1 cellular context compared by ENCODE assay signal in the genomic region with DNA sequence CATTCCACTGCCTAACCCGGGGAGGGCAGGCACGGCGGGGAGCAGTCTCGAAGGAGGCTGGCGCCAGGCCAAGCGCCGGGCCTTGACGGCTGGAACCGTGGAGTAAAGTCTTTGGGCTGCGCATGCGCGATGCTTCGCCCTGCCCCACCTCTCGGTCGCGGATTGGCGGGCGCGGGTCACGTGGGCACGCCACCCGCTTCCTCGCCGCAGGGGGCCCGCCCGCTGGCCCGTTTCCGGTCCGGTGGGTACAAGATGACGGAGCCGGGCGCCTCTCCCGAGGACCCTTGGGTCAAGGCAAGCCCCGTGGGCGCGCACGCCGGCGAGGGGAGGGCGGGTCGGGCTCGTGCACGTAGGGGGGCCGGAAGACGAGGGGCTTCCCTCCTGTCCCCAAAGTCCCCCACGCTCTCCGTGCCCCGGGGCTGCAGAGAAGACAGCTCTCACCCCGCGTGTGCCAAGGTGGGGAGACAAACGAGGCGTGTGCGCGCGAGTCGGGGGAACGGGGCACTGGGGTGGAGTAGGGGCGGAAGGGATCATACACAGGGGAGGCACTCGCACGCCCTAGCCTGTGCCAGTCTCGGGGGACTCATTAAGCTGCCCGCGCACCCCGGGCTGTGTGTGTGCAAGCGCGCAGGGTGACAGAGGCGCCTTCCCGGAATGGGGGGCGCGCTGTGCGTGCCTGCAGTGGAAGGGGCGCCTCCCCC.
TF ChIP-seq lines count a peak whose summit lies in the region.

Gene MLX, plus strand, starts transcription at position 228 of the 701 bp plus-strand sequence. Its CDS starts 25 bp downstream, at position 253.

TF ChIP-seq in HepG2, 621 proteins besides CTCF, POLR2A, EP300 and RAD21 (continued from another document and continues in another):
- TF ChIP-seq, protein P1, sequence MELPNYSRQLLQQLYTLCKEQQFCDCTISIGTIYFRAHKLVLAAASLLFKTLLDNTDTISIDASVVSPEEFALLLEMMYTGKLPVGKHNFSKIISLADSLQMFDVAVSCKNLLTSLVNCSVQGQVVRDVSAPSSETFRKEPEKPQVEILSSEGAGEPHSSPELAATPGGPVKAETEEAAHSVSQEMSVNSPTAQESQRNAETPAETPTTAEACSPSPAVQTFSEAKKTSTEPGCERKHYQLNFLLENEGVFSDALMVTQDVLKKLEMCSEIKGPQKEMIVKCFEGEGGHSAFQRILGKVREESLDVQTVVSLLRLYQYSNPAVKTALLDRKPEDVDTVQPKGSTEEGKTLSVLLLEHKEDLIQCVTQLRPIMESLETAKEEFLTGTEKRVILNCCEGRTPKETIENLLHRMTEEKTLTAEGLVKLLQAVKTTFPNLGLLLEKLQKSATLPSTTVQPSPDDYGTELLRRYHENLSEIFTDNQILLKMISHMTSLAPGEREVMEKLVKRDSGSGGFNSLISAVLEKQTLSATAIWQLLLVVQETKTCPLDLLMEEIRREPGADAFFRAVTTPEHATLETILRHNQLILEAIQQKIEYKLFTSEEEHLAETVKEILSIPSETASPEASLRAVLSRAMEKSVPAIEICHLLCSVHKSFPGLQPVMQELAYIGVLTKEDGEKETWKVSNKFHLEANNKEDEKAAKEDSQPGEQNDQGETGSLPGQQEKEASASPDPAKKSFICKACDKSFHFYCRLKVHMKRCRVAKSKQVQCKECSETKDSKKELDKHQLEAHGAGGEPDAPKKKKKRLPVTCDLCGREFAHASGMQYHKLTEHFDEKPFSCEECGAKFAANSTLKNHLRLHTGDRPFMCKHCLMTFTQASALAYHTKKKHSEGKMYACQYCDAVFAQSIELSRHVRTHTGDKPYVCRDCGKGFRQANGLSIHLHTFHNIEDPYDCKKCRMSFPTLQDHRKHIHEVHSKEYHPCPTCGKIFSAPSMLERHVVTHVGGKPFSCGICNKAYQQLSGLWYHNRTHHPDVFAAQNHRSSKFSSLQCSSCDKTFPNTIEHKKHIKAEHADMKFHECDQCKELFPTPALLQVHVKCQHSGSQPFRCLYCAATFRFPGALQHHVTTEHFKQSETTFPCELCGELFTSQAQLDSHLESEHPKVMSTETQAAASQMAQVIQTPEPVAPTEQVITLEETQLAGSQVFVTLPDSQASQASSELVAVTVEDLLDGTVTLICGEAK (IDR thresholded peaks at IDR 0.05) = no peak
- TF ChIP-seq, protein P1 (CRISPR knock-in tag; IDR thresholded peaks at IDR 0.05) = peak; percentile 82
- TF ChIP-seq ZNF780A (CRISPR knock-in tag; IDR thresholded peaks at IDR 0.05) (no peak), FOXC1 (CRISPR knock-in tag; IDR thresholded peaks at IDR 0.05; ENCODE audit: borderline replicate concordance) (peak; percentile 97), SMYD3 (CRISPR knock-in tag; IDR thresholded peaks at IDR 0.05) (peak; percentile 98), ZFAT (CRISPR knock-in tag; conservative IDR thresholded peaks at IDR 0.05) (0 out of 2 replicates have a peak, but pooled peaks have one; percentile 0), ZNF501 (CRISPR knock-in tag; IDR thresholded peaks at IDR 0.05) (peak; percentile 93), NFKBIZ (CRISPR knock-in tag; IDR thresholded peaks at IDR 0.05) (peak; percentile 42; the same call in 1 of the 2 replicates), ZNF747 (CRISPR knock-in tag; IDR thresholded peaks at IDR 0.05; ENCODE audit: borderline replicate concordance) (peak; percentile 95), JUNB (CRISPR knock-in tag; IDR thresholded peaks at IDR 0.05; ENCODE audit: borderline replicate concordance) (no peak), ISL2 (CRISPR knock-in tag; IDR thresholded peaks at IDR 0.05) (peak; percentile 55; the same call in 1 of the 2 replicates), PAF1 (CRISPR knock-in tag; IDR thresholded peaks at IDR 0.05) (0 out of 2 replicates have a peak, but pooled peaks have one; percentile 48), MAZ (IDR thresholded peaks at IDR 0.05; ENCODE audit: borderline replicate concordance, low read depth, low read length) (peak; percentile 3; the same call in 1 of the 2 replicates), MAZ (CRISPR knock-in tag; IDR thresholded peaks at IDR 0.05; ENCODE audit: low read depth) (peak; percentile 92), ZNF788 (CRISPR knock-in tag; IDR thresholded peaks at IDR 0.05; ENCODE audit: borderline replicate concordance) (peak; percentile 76; the same call in 1 of the 2 replicates), ZNF784 (CRISPR knock-in tag; IDR thresholded peaks at IDR 0.05; ENCODE audit: borderline replicate concordance) (peak; percentile 90; the same call in 1 of the 2 replicates), TARDBP (CRISPR knock-in tag; IDR thresholded peaks at IDR 0.05) (peak; percentile 99), MLX (CRISPR knock-in tag; IDR thresholded peaks at IDR 0.05) (peak; percentile 65), ZNF331 (CRISPR knock-in tag; IDR thresholded peaks at IDR 0.05) (0 out of 2 replicates have a peak, but pooled peaks have one; percentile 35), EED (CRISPR knock-in tag; IDR thresholded peaks at IDR 0.05) (peak; percentile 41; the same call in 1 of the 2 replicates), POGZ (CRISPR knock-in tag; IDR thresholded peaks at IDR 0.05) (peak; percentile 84), MATR3 (CRISPR knock-in tag; IDR thresholded peaks at IDR 0.05) (no peak), FOXP4 (CRISPR knock-in tag; IDR thresholded peaks at IDR 0.05) (peak; percentile 58), CSRNP2 (CRISPR knock-in tag; conservative IDR thresholded peaks at IDR 0.05; ENCODE audit: low read depth) (no peak), NFYC (CRISPR knock-in tag; IDR thresholded peaks at IDR 0.05) (peak; percentile 95), HNRNPH1 (optimal IDR thresholded peaks at IDR 0.05; ENCODE audit: low read depth, low read length) (no peak), SNAPC5 (CRISPR knock-in tag; IDR thresholded peaks at IDR 0.05; ENCODE audit: borderline replicate concordance) (peak; percentile 85; the same call in 1 of the 2 replicates), KDM1A (CRISPR knock-in tag; IDR thresholded peaks at IDR 0.05) (no peak), TCF7 (IDR thresholded peaks at IDR 0.05; ENCODE audit: low read depth) (no peak), ZNF383 (CRISPR knock-in tag; IDR thresholded peaks at IDR 0.05; ENCODE audit: borderline replicate concordance) (0 out of 2 replicates have a peak, but pooled peaks have one; percentile 78), TRIM24 (CRISPR knock-in tag; IDR thresholded peaks at IDR 0.05) (no peak), MAF1 (CRISPR knock-in tag; IDR thresholded peaks at IDR 0.05; ENCODE audit: borderline replicate concordance) (no peak), ZNF672 (CRISPR knock-in tag; IDR thresholded peaks at IDR 0.05) (no peak), ZFP37 (CRISPR knock-in tag; IDR thresholded peaks at IDR 0.05; ENCODE audit: borderline replicate concordance) (peak; percentile 10; the same call in 1 of the 2 replicates)
- TF ChIP-seq, protein P2, sequence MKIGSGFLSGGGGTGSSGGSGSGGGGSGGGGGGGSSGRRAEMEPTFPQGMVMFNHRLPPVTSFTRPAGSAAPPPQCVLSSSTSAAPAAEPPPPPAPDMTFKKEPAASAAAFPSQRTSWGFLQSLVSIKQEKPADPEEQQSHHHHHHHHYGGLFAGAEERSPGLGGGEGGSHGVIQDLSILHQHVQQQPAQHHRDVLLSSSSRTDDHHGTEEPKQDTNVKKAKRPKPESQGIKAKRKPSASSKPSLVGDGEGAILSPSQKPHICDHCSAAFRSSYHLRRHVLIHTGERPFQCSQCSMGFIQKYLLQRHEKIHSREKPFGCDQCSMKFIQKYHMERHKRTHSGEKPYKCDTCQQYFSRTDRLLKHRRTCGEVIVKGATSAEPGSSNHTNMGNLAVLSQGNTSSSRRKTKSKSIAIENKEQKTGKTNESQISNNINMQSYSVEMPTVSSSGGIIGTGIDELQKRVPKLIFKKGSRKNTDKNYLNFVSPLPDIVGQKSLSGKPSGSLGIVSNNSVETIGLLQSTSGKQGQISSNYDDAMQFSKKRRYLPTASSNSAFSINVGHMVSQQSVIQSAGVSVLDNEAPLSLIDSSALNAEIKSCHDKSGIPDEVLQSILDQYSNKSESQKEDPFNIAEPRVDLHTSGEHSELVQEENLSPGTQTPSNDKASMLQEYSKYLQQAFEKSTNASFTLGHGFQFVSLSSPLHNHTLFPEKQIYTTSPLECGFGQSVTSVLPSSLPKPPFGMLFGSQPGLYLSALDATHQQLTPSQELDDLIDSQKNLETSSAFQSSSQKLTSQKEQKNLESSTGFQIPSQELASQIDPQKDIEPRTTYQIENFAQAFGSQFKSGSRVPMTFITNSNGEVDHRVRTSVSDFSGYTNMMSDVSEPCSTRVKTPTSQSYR (CRISPR knock-in tag; IDR thresholded peaks at IDR 0.05; ENCODE audit: borderline replicate concordance) = peak; percentile 17; the same call in 1 of the 2 replicates
- TF ChIP-seq, protein P3, sequence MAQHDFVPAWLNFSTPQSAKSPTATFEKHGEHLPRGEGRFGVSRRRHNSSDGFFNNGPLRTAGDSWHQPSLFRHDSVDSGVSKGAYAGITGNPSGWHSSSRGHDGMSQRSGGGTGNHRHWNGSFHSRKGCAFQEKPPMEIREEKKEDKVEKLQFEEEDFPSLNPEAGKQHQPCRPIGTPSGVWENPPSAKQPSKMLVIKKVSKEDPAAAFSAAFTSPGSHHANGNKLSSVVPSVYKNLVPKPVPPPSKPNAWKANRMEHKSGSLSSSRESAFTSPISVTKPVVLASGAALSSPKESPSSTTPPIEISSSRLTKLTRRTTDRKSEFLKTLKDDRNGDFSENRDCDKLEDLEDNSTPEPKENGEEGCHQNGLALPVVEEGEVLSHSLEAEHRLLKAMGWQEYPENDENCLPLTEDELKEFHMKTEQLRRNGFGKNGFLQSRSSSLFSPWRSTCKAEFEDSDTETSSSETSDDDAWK (CRISPR knock-in tag; IDR thresholded peaks at IDR 0.05) = no peak
- TF ChIP-seq, protein P4, sequence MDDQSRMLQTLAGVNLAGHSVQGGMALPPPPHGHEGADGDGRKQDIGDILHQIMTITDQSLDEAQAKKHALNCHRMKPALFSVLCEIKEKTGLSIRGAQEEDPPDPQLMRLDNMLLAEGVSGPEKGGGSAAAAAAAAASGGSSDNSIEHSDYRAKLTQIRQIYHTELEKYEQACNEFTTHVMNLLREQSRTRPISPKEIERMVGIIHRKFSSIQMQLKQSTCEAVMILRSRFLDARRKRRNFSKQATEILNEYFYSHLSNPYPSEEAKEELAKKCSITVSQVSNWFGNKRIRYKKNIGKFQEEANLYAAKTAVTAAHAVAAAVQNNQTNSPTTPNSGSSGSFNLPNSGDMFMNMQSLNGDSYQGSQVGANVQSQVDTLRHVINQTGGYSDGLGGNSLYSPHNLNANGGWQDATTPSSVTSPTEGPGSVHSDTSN (CRISPR knock-in tag; IDR thresholded peaks at IDR 0.05; ENCODE audit: borderline replicate concordance) = no peak
